27 cellular contexts compared by ENCODE assay signal in genomic region chr9:114775981-114776380, GRCh38. TPM values are rescaled to one million over a fixed set of nuclear protein-coding genes. Genes with fewer than 3 reads are reported as not detected.
"Had no signal": no experiment of that assay in that cellular context is flagged by ENCODE, and none has a peak within 500 bp of the region (broad histone marks: within the 10 kb centered on the region; RNA-seq: fewer than 3 reads in every experiment).

No MANE protein-coding gene starts in this region.

- H3K36me3 ChIP-seq: esophagus muscularis mucosa, heart right ventricle, neutrophil, stomach, suprapubic skin, tibial artery had no signal

- H3K9me3 ChIP-seq: esophagus muscularis mucosa, heart right ventricle, neutrophil, stomach, suprapubic skin, tibial artery had no signal

- H3K36me3 Mint-ChIP-seq: stimulated activated effector memory CD8-positive, alpha-beta T cell treated with anti-CD3 and anti-CD28 coated beads, Interleukin-12 subunit alpha, Interleukin-12 subunit beta, amount 100 ng/mL, for 72 hours had no signal

- H3K9me3 Mint-ChIP-seq: central memory CD8-positive, alpha-beta T cell; dendritic cell treated with granulocyte-macrophage colony-stimulating factor and Interleukin-4, amounts not matched to agents 40 ng/mL and 50 ng/mL, for 4 days; naive B cell; nephron progenitor cell; stimulated activated effector memory CD8-positive, alpha-beta T cell treated with anti-CD3 and anti-CD28 coated beads, Interleukin-12 subunit alpha, Interleukin-12 subunit beta, amount 100 ng/mL, for 72 hours; T-helper 2 cell treated with Interferon-gamma antibody and Interleukin-4, amounts not matched to agents 5 μg/mL and 100 μg/mL, for 36 hours had no signal

- H3K27ac ChIP-seq: esophagus muscularis mucosa, foreskin keratinocyte, heart right ventricle, neutrophil, stomach, suprapubic skin, tibial artery had no signal

- H3K4me3 Mint-ChIP-seq: activated CD4-positive, alpha-beta T cell treated with anti-CD3 and anti-CD28 coated beads for 36 hours; activated naive CD8-positive, alpha-beta T cell; central memory CD8-positive, alpha-beta T cell; dendritic cell treated with granulocyte-macrophage colony-stimulating factor and Interleukin-4, amounts not matched to agents 40 ng/mL and 50 ng/mL, for 4 days; naive B cell; nephron progenitor cell; stimulated activated effector memory CD8-positive, alpha-beta T cell treated with anti-CD3 and anti-CD28 coated beads, Interleukin-12 subunit alpha, Interleukin-12 subunit beta, amount 100 ng/mL, for 72 hours; T-helper 2 cell treated with Interferon-gamma antibody and Interleukin-4, amounts not matched to agents 5 μg/mL and 100 μg/mL, for 36 hours had no signal

- H3K27me3 ChIP-seq: stomach, suprapubic skin, tibial artery had no signal

- H3K4me3 ChIP-seq: esophagus muscularis mucosa, heart right ventricle, stomach, suprapubic skin, tibial artery had no signal

- DNase-seq: activated CD4-positive, alpha-beta T cell treated with anti-CD3 and anti-CD28 coated beads for 36 hours; activated CD4-positive, CD25-positive, alpha-beta regulatory T cell; activated CD8-positive, alpha-beta memory T cell treated with anti-CD3 and anti-CD28 coated beads for 24 hours; activated effector memory CD4-positive, alpha-beta T cell treated with Interleukin-2 at 50 U/mL for 16 hours; activated naive CD4-positive, alpha-beta T cell treated with Interleukin-2 at 50 U/mL for 16 hours; amygdala; foreskin keratinocyte; heart right ventricle; left ventricle myocardium superior; naive B cell; nephron progenitor cell; retina; small intestine; stimulated activated CD4-positive, alpha-beta T cell treated with anti-CD3 and anti-CD28 coated beads, Interleukin-4, amount 100 ng/mL, for 24 hours; stomach; T-helper 1 cell; tibial artery had no signal

- H3K4me1 ChIP-seq: esophagus muscularis mucosa, heart right ventricle, suprapubic skin had no signal

- H3K27me3 Mint-ChIP-seq: activated naive CD8-positive, alpha-beta T cell had no signal

- FAIRE-seq: bronchial epithelial cell, small intestine had no signal

- H3K27ac Mint-ChIP-seq: activated CD4-positive, alpha-beta T cell treated with anti-CD3 and anti-CD28 coated beads for 36 hours; activated naive CD8-positive, alpha-beta T cell; dendritic cell treated with granulocyte-macrophage colony-stimulating factor and Interleukin-4, amounts not matched to agents 40 ng/mL and 50 ng/mL, for 4 days; nephron progenitor cell; progenitor cell of endocrine pancreas; stimulated activated effector memory CD8-positive, alpha-beta T cell treated with anti-CD3 and anti-CD28 coated beads, Interleukin-12 subunit alpha, Interleukin-12 subunit beta, amount 100 ng/mL, for 72 hours; T-helper 2 cell treated with Interferon-gamma antibody and Interleukin-4, amounts not matched to agents 5 μg/mL and 100 μg/mL, for 36 hours had no signal

RNA-seq across cellular contexts. Expression of gene TNFSF15, which starts 29.9 kb away (rescaled TPM):
- total RNA-seq: bronchial epithelial cell, left ventricle myocardium superior had no signal
